ENCODE assay signal across 11 cellular contexts in the genomic region with DNA sequence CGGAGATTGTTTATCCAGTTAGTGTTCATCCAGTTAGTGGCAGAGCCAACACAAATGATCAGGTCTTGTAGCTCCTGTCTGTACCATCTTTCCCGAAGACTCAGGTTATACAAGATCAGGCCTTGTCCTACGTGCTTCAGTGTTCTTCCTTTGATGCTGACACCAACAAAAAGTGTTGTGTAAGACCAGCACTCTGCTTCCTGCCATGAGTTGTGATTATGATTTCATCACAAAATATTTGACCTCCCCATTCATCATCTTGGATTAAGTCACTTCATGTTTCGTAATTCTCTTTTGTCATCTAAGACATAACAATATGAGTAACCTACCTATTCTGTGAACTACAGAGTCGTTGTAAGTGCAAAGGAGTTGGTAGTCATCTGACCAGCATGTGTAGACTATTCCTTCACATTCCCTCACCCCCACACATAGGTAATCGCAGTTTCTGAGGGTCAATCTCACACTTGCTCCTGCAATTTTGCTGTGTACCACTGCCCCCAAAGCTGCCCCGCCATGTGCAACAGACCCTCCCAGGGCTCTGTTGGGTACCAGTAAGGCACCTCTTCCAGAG.
DNase-seq lines count a peak whose midpoint lies in the region; ATAC-seq, FAIRE-seq and TF ChIP-seq lines count a peak whose summit lies in the region.
"Had no signal": no experiment of that assay in that cellular context is flagged by ENCODE, and none has a peak within 500 bp of the region (broad histone marks: within the 10 kb centered on the region; RNA-seq: fewer than 3 reads in every experiment).

No MANE protein-coding gene starts in this region.

- TF ChIP-seq CTCF in esophagus squamous epithelium (IDR thresholded peaks at IDR 0.05) (no peak), OCI-LY7 (conservative IDR thresholded peaks at IDR 0.05; ENCODE audit: low read length) (no peak)

- H3K23ac ChIP-seq in neuronal stem cell (ENCODE audit: low read depth, low read length, poor library complexity) = no peak overlapping the region

- H3K9ac ChIP-seq in neuronal stem cell (ENCODE audit: low read depth, low read length, poor library complexity) = no peak overlapping the region

- H4K20me1 ChIP-seq in OCI-LY7 (ENCODE audit: insufficient read depth, low read length) = no peaks in the 10 kb centered on the region

- no peak overlapping the region for H4K8ac ChIP-seq in neuronal stem cell (ENCODE audit: low read depth, low read length)

- H3K14ac ChIP-seq in neuronal stem cell (ENCODE audit: low read length) = no peak overlapping the region

- intact Hi-C loops in esophagus squamous epithelium (cut with DNase I) (no loop called here), OCI-LY7 (cut with micrococcal nuclease; ENCODE audit: unreplicated experiment) (no loop called here)

- WGBS in esophagus squamous epithelium, 2 donors = 27 to 34% methylated on average over 7 of the region's 7 CpGs
- WGBS in neuronal stem cell (ENCODE audit: extremely low coverage in 2 of 2, insufficient read length in 2 of 2, insufficient replicate concordance in 1 of 2), 2 donors = no CpG with 5 or more reads among the region's 7 CpGs

- no peaks in the 10 kb centered on the region for H3K79me2 ChIP-seq in OCI-LY7 (ENCODE audit: insufficient read depth, low read depth, low read length)

- no peak overlapping the region for H4K91ac ChIP-seq in neuronal stem cell (ENCODE audit: low read depth, low read length, poor library complexity)

- H3K27ac ChIP-seq in esophagus squamous epithelium = peak overlapping the region; percentile 70 to 84 (median 80)
- peak overlapping the region in 16 of 21 experiments; percentile 4 to 76 (median 56) for H3K27ac ChIP-seq in skin epidermis
- no peak overlapping the region for H3K27ac ChIP-seq in OCI-LY7 (ENCODE audit: low read depth, low read length, poor library complexity, severe bottlenecking)
- no peak overlapping the region for H3K27ac ChIP-seq in neuronal stem cell (replicated peaks; ENCODE audit: low read length)

- peaks cover 0 to 8% (median 4%) of the 10 kb centered on the region in 3 donors for H3K9me3 ChIP-seq in esophagus squamous epithelium
- no peaks in the 10 kb centered on the region for H3K9me3 ChIP-seq in OCI-LY7 (ENCODE audit: low read length)
- peaks cover 2% of the 10 kb centered on the region in 2 donors for H3K9me3 ChIP-seq in neuronal stem cell (replicated peaks in 1 of 2; ENCODE audit: control insufficient read depth in 2 of 2, insufficient read depth in 1 of 2, low read depth in 1 of 2, low read length in 2 of 2)

- FAIRE-seq in H54 (lab: Jason Lieb, UNC) = peak; percentile 93

- H3K4me3 ChIP-seq in esophagus squamous epithelium (no peak overlapping the region), skin epidermis (no peak overlapping the region), OCI-LY7 (ENCODE audit: low read depth, low read length, poor library complexity, severe bottlenecking) (no peak overlapping the region), neuronal stem cell (ENCODE audit: low read length in 2 of 2) (no peak overlapping the region)

- no peaks in the 10 kb centered on the region for H3K79me1 ChIP-seq in neuronal stem cell (ENCODE audit: low read depth, low read length)

- H2AK5ac ChIP-seq in neuronal stem cell (ENCODE audit: low read depth, low read length) = no peak overlapping the region

- TF ChIP-seq POLR2A in H54 (IDR thresholded peaks at IDR 0.05; ENCODE audit: low read depth, low read length) (no peak), esophagus squamous epithelium (IDR thresholded peaks at IDR 0.05) (no peak)

- H2BK5ac ChIP-seq in neuronal stem cell (ENCODE audit: low read length) = no peak overlapping the region

- no peak overlapping the region for H2BK12ac ChIP-seq in neuronal stem cell (ENCODE audit: low read length)

- H2AFZ ChIP-seq in OCI-LY7 (ENCODE audit: low read length) = no peak overlapping the region
- H2AFZ ChIP-seq in neuronal stem cell (ENCODE audit: low read length) = no peak overlapping the region

- no TSS peak for BruUV-seq in OCI-LY7 (replicated peaks; lab: Mats Ljungman, UMichigan)

- H3K36me3 ChIP-seq in esophagus squamous epithelium (no peaks in the 10 kb centered on the region), OCI-LY7 (ENCODE audit: insufficient read depth, low read length) (no peaks in the 10 kb centered on the region), neuronal stem cell (replicated peaks in 1 of 2; ENCODE audit: control insufficient read depth in 2 of 2, insufficient read depth in 2 of 2, low read length in 2 of 2) (no peaks in the 10 kb centered on the region)

- H2BK15ac ChIP-seq in neuronal stem cell (ENCODE audit: low read length) = no peak overlapping the region

- no peak overlapping the region for H3K4ac ChIP-seq in neuronal stem cell (ENCODE audit: low read length)

- H3K4me1 ChIP-seq in esophagus squamous epithelium (peaks cover 0 to 32% (median 18%) of the 10 kb centered on the region in 3 donors), OCI-LY7 (ENCODE audit: insufficient read depth, low read length, poor library complexity, severe bottlenecking) (no peaks in the 10 kb centered on the region), neuronal stem cell (ENCODE audit: control insufficient read depth in 2 of 2, insufficient read depth in 1 of 2, low read depth in 1 of 2, low read length in 2 of 2) (no peaks in the 10 kb centered on the region)

- DNase-seq in H54 (ENCODE audit: insufficient read length, low spot score) (peak; percentile 60), RKO (ENCODE audit: low spot score) (peak; percentile 86), esophagus squamous epithelium (lab: John Stamatoyannopoulos, UW) (no peak), NCI-H1048 (lab: John Stamatoyannopoulos, UW) (no peak), OCI-LY7 (ENCODE audit: low spot score) (no peak), neuronal stem cell (ENCODE audit: low spot score) (no peak)
- DNase-seq: effector CD8-positive, alpha-beta T cell; naive B cell; NCI-H2029 treated with DMSO at 0.1 percent for 48 hours had no signal

- no peak overlapping the region for H3K4me2 ChIP-seq in OCI-LY7 (ENCODE audit: low read length)
- no peak overlapping the region for H3K4me2 ChIP-seq in neuronal stem cell (ENCODE audit: insufficient read depth, low read length, poor library complexity, severe bottlenecking)

- POLR2A ChIA-PET in OCI-LY7 (lab: Charles Lee) = no interaction called here

- H2BK120ac ChIP-seq in neuronal stem cell (ENCODE audit: low read depth, low read length) = no peak overlapping the region

- no peak for ATAC-seq in GM19324 (IDR thresholded peaks at IDR 0.05; ENCODE audit: low FRiP score, unreplicated experiment)

- no peaks in the 10 kb centered on the region for H3K9me2 ChIP-seq in OCI-LY7 (ENCODE audit: insufficient read depth, low read length)

- H3K27me3 ChIP-seq in esophagus squamous epithelium (no peaks in the 10 kb centered on the region), neuronal stem cell (ENCODE audit: control insufficient read depth in 3 of 3, insufficient read depth in 3 of 3, low read depth in 1 of 3, low read length in 3 of 3) (no peaks in the 10 kb centered on the region)

- CTCF ChIA-PET in OCI-LY7 (lab: Charles Lee; ENCODE audit: unreplicated experiment) = no interaction called here

- H3K18ac ChIP-seq in neuronal stem cell (ENCODE audit: low read length) = no peak overlapping the region

Comparison
In these comparisons a context has a peak if more than half of its experiments do, and no peak if none do; other contexts are left out.
1. DNase-seq: peak in H54 (single experiment) and RKO (single experiment); none in esophagus squamous epithelium (single experiment), NCI-H1048 (single experiment), OCI-LY7 (single experiment) and neuronal stem cell (single experiment).
2. H3K27ac ChIP-seq: peak in esophagus squamous epithelium (4 of 4) and skin epidermis (16 of 21); none in OCI-LY7 (single experiment) and neuronal stem cell (single experiment).